In genomic region chr3:177776656-177777055, GRCh38 we compare ENCODE assay signal across 12 cellular contexts.
DNase-seq lines count a peak whose midpoint lies in the region; ATAC-seq and TF ChIP-seq lines count a peak whose summit lies in the region.
"Had no signal": no experiment of that assay in that cellular context is flagged by ENCODE, and none has a peak within 500 bp of the region (broad histone marks: within the 10 kb centered on the region; RNA-seq: fewer than 3 reads in every experiment).

No MANE protein-coding gene starts in this region.

- no peaks in the 10 kb centered on the region for H4K20me1 ChIP-seq in HCT116 (ENCODE audit: insufficient read depth)
- no peaks in the 10 kb centered on the region for H4K20me1 ChIP-seq in SK-N-SH (ENCODE audit: insufficient read depth)
- H4K20me1 ChIP-seq: BLaER1 treated with 17β-estradiol and CSF1 and Interleukin-3, amounts not matched to agents 10 nM and 100 nM had no signal

- POLR2A ChIA-PET in HCT116 (lab: Charles Lee) (no interaction called here), SK-N-SH (lab: Yijun Ruan, JAX) (no interaction called here)
- POLR2A ChIA-PET in activated CD4-positive, alpha-beta T cell treated with anti-CD3 and anti-CD28 coated beads for 36 hours (lab: Charles Lee): no interaction called here

- no peaks in the 10 kb centered on the region for H3K9me2 ChIP-seq in HCT116 (ENCODE audit: insufficient read depth)
- H3K9me2 ChIP-seq in SK-N-SH: no peaks in the 10 kb centered on the region

- DNase-seq in A172 (ENCODE audit: low spot score) (peak; percentile 53), HCT116 (ENCODE audit: low read depth, low spot score) (no peak), SK-N-SH (no peak), glomerular visceral epithelial cell (ENCODE audit: extremely low spot score) (peak; percentile 91), cerebellum (ENCODE audit: low spot score) (no peak), NCI-H2196 (lab: John Stamatoyannopoulos, UW; ENCODE audit: unreplicated experiment) (no peak)
- no peak for DNase-seq in activated CD4-positive, alpha-beta T cell treated with anti-CD3 and anti-CD28 coated beads for 36 hours
- DNase-seq: activated effector memory CD4-positive, alpha-beta T cell treated with anti-CD3 and anti-CD28 coated beads, Interleukin-2, amount 50 U/mL, for 16 hours; midbrain; NCI-H2171 had no signal

- H3K27me3 ChIP-seq in HCT116 (ENCODE audit: insufficient read depth, low read length) (no peaks in the 10 kb centered on the region), SK-N-SH (ENCODE audit: insufficient read depth) (no peaks in the 10 kb centered on the region)
- H3K27me3 ChIP-seq: BLaER1 treated with 17β-estradiol and CSF1 and Interleukin-3, amounts not matched to agents 10 nM and 100 nM had no signal

- H3K9me3 ChIP-seq in HCT116 (ENCODE audit: control insufficient read depth in 1 of 2, insufficient read depth in 1 of 2, low read depth in 1 of 2, low read length in 2 of 2): no peaks in the 10 kb centered on the region
- H3K9me3 ChIP-seq in SK-N-SH: no peaks in the 10 kb centered on the region

- RAD21 ChIA-PET in HCT116 (lab: Charles Lee; ENCODE audit: low non-redundant PET in 1 of 2, low total read pairs in 2 of 2, uncharacterized antibody in 2 of 2, unreplicated experiment in 2 of 2): no interaction called here

- H3K27ac Mint-ChIP-seq in activated CD4-positive, alpha-beta T cell treated with anti-CD3 and anti-CD28 coated beads for 36 hours: no peak overlapping the region

- intact Hi-C loops in HCT116 (cut with micrococcal nuclease): loop anchor here (1.0 to 5.0 kb wide), 3 partner anchors 416 to 726 kb away; partner anchors contain the start of gene TBL1XR1
- intact Hi-C loops in activated CD4-positive, alpha-beta T cell treated with anti-CD3 and anti-CD28 coated beads for 36 hours (cut with DNase I, micrococcal nuclease): loop anchor here in 1 of 2 experiments (2.0 kb wide), 1 partner anchor 726 kb away; no protein-coding TSS in a partner anchor

- H3K4me2 ChIP-seq in HCT116 (ENCODE audit: low read length) (0 out of 2 replicates have a peak overlapping the region, but pooled peaks have one; percentile 2), SK-N-SH (no peak overlapping the region)

- H3K27ac ChIP-seq in HCT116 (ENCODE audit: low read depth, low read length) (no peak overlapping the region), SK-N-SH (ENCODE audit: low read depth in 2 of 2, low read length in 1 of 2) (no peak overlapping the region)

- no peaks in the 10 kb centered on the region for H3K79me2 ChIP-seq in HCT116 (ENCODE audit: insufficient read depth, low read length)
- H3K79me2 ChIP-seq in SK-N-SH (ENCODE audit: insufficient read depth): no peaks in the 10 kb centered on the region

- H3K27me3 Mint-ChIP-seq in activated CD4-positive, alpha-beta T cell treated with anti-CD3 and anti-CD28 coated beads for 36 hours: no peaks in the 10 kb centered on the region

- H3K9ac ChIP-seq in HCT116 (ENCODE audit: low read length) (no peak overlapping the region), SK-N-SH (no peak overlapping the region)
- H3K9ac ChIP-seq: BLaER1 treated with 17β-estradiol and CSF1 and Interleukin-3, amounts not matched to agents 10 nM and 100 nM had no signal

- no peak overlapping the region for H3K4me3 Mint-ChIP-seq in activated CD4-positive, alpha-beta T cell treated with anti-CD3 and anti-CD28 coated beads for 36 hours

- CTCF ChIA-PET in HCT116 (lab: Charles Lee) (no interaction called here), SK-N-SH (lab: Yijun Ruan, JAX) (no interaction called here)
- CTCF ChIA-PET in activated CD4-positive, alpha-beta T cell treated with anti-CD3 and anti-CD28 coated beads for 36 hours (lab: Charles Lee): no interaction called here

- peaks cover 1% of the 10 kb centered on the region for H3K9me3 Mint-ChIP-seq in activated CD4-positive, alpha-beta T cell treated with anti-CD3 and anti-CD28 coated beads for 36 hours (ENCODE audit: low read depth)

- no TSS peak for BruUV-seq in HCT116 (replicated peaks; lab: Mats Ljungman, UMichigan)

- peaks cover 2% of the 10 kb centered on the region for H3F3A ChIP-seq in SK-N-SH (replicated peaks; ENCODE audit: insufficient read depth)

- peaks cover 14% of the 10 kb centered on the region for H3K4me1 Mint-ChIP-seq in activated CD4-positive, alpha-beta T cell treated with anti-CD3 and anti-CD28 coated beads for 36 hours

- peak in 1 of 2 experiments; percentile 50; a peak in 1 of 4 replicates for TF ChIP-seq EP300 in SK-N-SH (IDR thresholded peaks at IDR 0.05; ENCODE audit: borderline replicate concordance in 1 of 2, low read depth in 1 of 2, low read length in 1 of 2)

- WGBS in SK-N-SH (ENCODE audit: low lambda C conversion rate): 58% methylated on average over 4 of the region's 4 CpGs

- H3K4me3 ChIP-seq in HCT116 (replicated peaks in 1 of 2; ENCODE audit: low read depth in 1 of 2, low read length in 2 of 2) (no peak overlapping the region), SK-N-SH (ENCODE audit: low read depth in 2 of 2, low read length in 1 of 2) (no peak overlapping the region)
- H3K4me3 ChIP-seq: BLaER1 treated with 17β-estradiol and CSF1 and Interleukin-3, amounts not matched to agents 10 nM and 100 nM had no signal

- no peaks in the 10 kb centered on the region for H3K36me3 Mint-ChIP-seq in activated CD4-positive, alpha-beta T cell treated with anti-CD3 and anti-CD28 coated beads for 36 hours (ENCODE audit: low read depth)

- no peaks in the 10 kb centered on the region for H3K36me3 ChIP-seq in HCT116 (ENCODE audit: control insufficient read depth in 1 of 2, insufficient read depth in 2 of 2, low read length in 2 of 2)
- no peaks in the 10 kb centered on the region for H3K36me3 ChIP-seq in SK-N-SH (replicated peaks in 1 of 2; ENCODE audit: control insufficient read depth in 1 of 2, insufficient read depth in 2 of 2, low read length in 1 of 2)
- H3K36me3 ChIP-seq: BLaER1 treated with 17β-estradiol and CSF1 and Interleukin-3, amounts not matched to agents 10 nM and 100 nM had no signal

- H2AFZ ChIP-seq in HCT116 (ENCODE audit: low read depth, low read length, poor library complexity, severe bottlenecking): no peak overlapping the region
- H2AFZ ChIP-seq in SK-N-SH (ENCODE audit: low read depth): no peak overlapping the region

- no peak for TF ChIP-seq RAD21 in HCT116 (IDR thresholded peaks at IDR 0.05; ENCODE audit: low read depth)
- no peak for TF ChIP-seq RAD21 in SK-N-SH (IDR thresholded peaks at IDR 0.05; ENCODE audit: low read length)

- H3K4me1 ChIP-seq in HCT116 (ENCODE audit: control insufficient read depth in 1 of 2, insufficient read depth in 2 of 2, low read length in 2 of 2) (peaks cover 0 to 8% of the 10 kb centered on the region in 2 experiments; a peak in 1 of 4 replicates), SK-N-SH (ENCODE audit: control insufficient read depth in 1 of 2, insufficient read depth in 2 of 2, low read depth in 1 of 2, low read length in 1 of 2) (peaks cover 10 to 17% of the 10 kb centered on the region in 2 experiments)

- TF ChIP-seq POLR2A in HCT116 (IDR thresholded peaks at IDR 0.05; ENCODE audit: borderline replicate concordance, extremely low read depth, insufficient read depth, insufficient read length): no peak

- no peak for TF ChIP-seq CTCF in HCT116 (IDR thresholded peaks at IDR 0.05 in 2 of 3, conservative IDR thresholded peaks at IDR 0.05 in 1 of 3; ENCODE audit: borderline replicate concordance in 1 of 3, insufficient read depth in 1 of 3, low read depth in 2 of 3, low read length in 2 of 3)
- TF ChIP-seq CTCF in SK-N-SH (IDR thresholded peaks at IDR 0.05): no peak

- ATAC-seq in HCT116: no peak; the same call in 1 of the 2 replicates
- no peak for ATAC-seq in GM18517 (IDR thresholded peaks at IDR 0.05; ENCODE audit: unreplicated experiment)
- ATAC-seq in activated CD4-positive, alpha-beta T cell treated with anti-CD3 and anti-CD28 coated beads for 36 hours: no peak

TF ChIP-seq in HCT116, 20 proteins besides CTCF, POLR2A, EP300 and RAD21 (continues in another document):
- no peak for TF ChIP-seq SIN3A (IDR thresholded peaks at IDR 0.05; ENCODE audit: low read depth)

TF ChIP-seq in SK-N-SH, 30 proteins besides CTCF, POLR2A, EP300 and RAD21 (continues in another document):
- TF ChIP-seq GABPA (IDR thresholded peaks at IDR 0.05; ENCODE audit: low read depth) (no peak), TEAD4 (IDR thresholded peaks at IDR 0.05; ENCODE audit: borderline replicate concordance, insufficient read depth) (peak; percentile 57; the same call in 1 of the 2 replicates), NRF1 (IDR thresholded peaks at IDR 0.05; ENCODE audit: low read depth, low read length) (no peak), FOSL2 (IDR thresholded peaks at IDR 0.05; ENCODE audit: borderline replicate concordance, low read depth) (peak; percentile 57; the same call in 1 of the 2 replicates), MEF2A (IDR thresholded peaks at IDR 0.05; ENCODE audit: borderline replicate concordance, low read depth) (no peak), POLR2AphosphoS5 (IDR thresholded peaks at IDR 0.05; ENCODE audit: low read depth, low read length) (no peak), JUND (IDR thresholded peaks at IDR 0.05) (peak; percentile 61; the same call in 1 of the 2 replicates), RCOR1 (IDR thresholded peaks at IDR 0.05; ENCODE audit: low read length) (no peak), USF2 (IDR thresholded peaks at IDR 0.05; ENCODE audit: borderline replicate concordance, low read depth, low read length) (no peak), GATA2 (CRISPR knock-in tag; IDR thresholded peaks at IDR 0.05) (no peak), ZBTB33 (IDR thresholded peaks at IDR 0.05; ENCODE audit: borderline replicate concordance, low read depth) (no peak)

Comparison
In these comparisons a context has a peak if more than half of its experiments do, and no peak if none do; other contexts are left out.
1. DNase-seq: peak in A172 (single experiment) and glomerular visceral epithelial cell (single experiment); none in HCT116 (single experiment), SK-N-SH (single experiment), cerebellum (single experiment), activated CD4-positive, alpha-beta T cell treated with anti-CD3 and anti-CD28 coated beads for 36 hours (single experiment) and NCI-H2196 (single experiment).